24 cellular contexts compared by ENCODE assay signal in the genomic region with DNA sequence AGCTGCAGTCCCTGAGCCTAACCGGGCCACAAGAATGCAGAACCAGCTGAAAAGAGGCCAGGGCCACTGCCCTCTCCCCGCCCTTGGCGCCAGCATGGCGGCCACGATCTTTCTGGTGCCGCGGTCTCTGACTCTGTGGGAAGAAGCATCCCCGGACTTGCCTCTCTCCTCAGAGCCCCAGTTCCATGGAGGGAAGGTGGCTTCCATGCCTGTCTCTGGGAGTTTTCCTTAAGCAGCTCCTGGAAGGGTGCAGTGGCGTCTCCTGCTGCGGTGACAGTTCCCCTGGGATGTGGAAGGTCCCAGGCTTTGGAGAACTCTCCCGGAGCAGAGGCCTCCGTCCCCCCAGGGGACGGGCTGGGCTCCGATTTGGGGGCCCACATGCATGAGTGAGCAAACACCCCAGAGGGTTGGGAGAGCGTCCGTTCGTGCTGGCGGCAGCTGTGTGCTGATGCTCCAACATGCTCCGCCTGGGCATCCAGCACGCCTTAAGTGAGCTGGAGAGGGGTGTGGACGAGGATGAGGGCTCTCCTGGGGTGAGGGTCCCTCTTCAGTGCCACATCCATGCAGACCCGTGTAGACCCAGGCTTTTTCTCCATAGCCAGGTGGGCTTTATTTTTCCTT.
"Had no signal": no experiment of that assay in that cellular context is flagged by ENCODE, and none has a peak within 500 bp of the region (broad histone marks: within the 10 kb centered on the region; RNA-seq: fewer than 3 reads in every experiment).

No MANE protein-coding gene starts in this region.

- H3K27me3 ChIP-seq: right atrium auricular region, testis had no signal

- H3K36me3 Mint-ChIP-seq: activated naive CD4-positive, alpha-beta T cell treated with anti-CD3 and anti-CD28 coated beads, Interleukin-2, amount 50 U/mL, for 72 hours; mesothelial cell of epicardium; stimulated activated effector memory CD8-positive, alpha-beta T cell treated with anti-CD3 and anti-CD28 coated beads, Interleukin-12 subunit alpha, Interleukin-12 subunit beta, amount 100 ng/mL, for 72 hours; T-cell had no signal

- H3K9me3 Mint-ChIP-seq: activated B cell treated with CpG ODN at 0.5 μM for 24 hours; activated CD4-positive, alpha-beta T cell treated with anti-CD3 and anti-CD28 coated beads, Interleukin-2, amount 10 ng/mL, durations not matched to agents 7 days and 5 days; activated naive CD4-positive, alpha-beta T cell treated with anti-CD3 and anti-CD28 coated beads, Interleukin-2, amount 50 U/mL, for 72 hours; mesothelial cell of epicardium; nephron progenitor cell; stimulated activated effector memory CD8-positive, alpha-beta T cell treated with anti-CD3 and anti-CD28 coated beads, Interleukin-12 subunit alpha, Interleukin-12 subunit beta, amount 100 ng/mL, for 72 hours; T-cell had no signal

- H3K36me3 ChIP-seq: esophagus squamous epithelium, right atrium auricular region, stomach had no signal

- ATAC-seq: activated CD8-positive, alpha-beta T cell treated with anti-CD3 and anti-CD28 coated beads, Interleukin-2, amount 10 ng/mL, durations not matched to agents 7 days and 5 days; activated naive CD4-positive, alpha-beta T cell treated with anti-CD3 and anti-CD28 coated beads, Interleukin-2, amount 50 U/mL, for 72 hours; SK-N-SH treated with all-trans-retinoic acid at 6 μM for 48 hours; stimulated activated effector memory CD8-positive, alpha-beta T cell treated with anti-CD3 and anti-CD28 coated beads, Interleukin-12 subunit alpha, Interleukin-12 subunit beta, amount 100 ng/mL, for 72 hours; T-cell had no signal

- H3K4me3 Mint-ChIP-seq: activated B cell treated with CpG ODN at 0.5 μM for 24 hours; activated CD4-positive, alpha-beta T cell treated with anti-CD3 and anti-CD28 coated beads, Interleukin-2, amount 10 ng/mL, durations not matched to agents 7 days and 5 days; activated CD8-positive, alpha-beta T cell treated with anti-CD3 and anti-CD28 coated beads, Interleukin-2, amount 10 ng/mL, durations not matched to agents 7 days and 5 days; mesothelial cell of epicardium; nephron progenitor cell; stimulated activated effector memory CD8-positive, alpha-beta T cell treated with anti-CD3 and anti-CD28 coated beads, Interleukin-12 subunit alpha, Interleukin-12 subunit beta, amount 100 ng/mL, for 72 hours; T-cell had no signal

- H3K9me3 ChIP-seq: esophagus squamous epithelium, right atrium auricular region, stomach, testis had no signal

- H3K4me1 Mint-ChIP-seq: stimulated activated effector memory CD8-positive, alpha-beta T cell treated with anti-CD3 and anti-CD28 coated beads, Interleukin-12 subunit alpha, Interleukin-12 subunit beta, amount 100 ng/mL, for 72 hours had no signal

- DNase-seq: activated B cell treated with CpG ODN at 0.5 μM for 24 hours; activated CD4-positive, alpha-beta T cell treated with anti-CD3 and anti-CD28 coated beads, Interleukin-2, amount 10 ng/mL, durations not matched to agents 7 days and 5 days; activated CD8-positive, alpha-beta memory T cell treated with anti-CD3 and anti-CD28 coated beads, Interleukin-2, amount 50 U/mL, for 4 hours; activated CD8-positive, alpha-beta T cell treated with anti-CD3 and anti-CD28 coated beads, Interleukin-2, amount 10 ng/mL, durations not matched to agents 7 days and 5 days; activated gamma-delta T cell; activated T-cell treated with anti-CD3 and anti-CD28 coated beads, Interleukin-2, amount 50 U/mL, for 48 hours; amniotic stem cell; dermis blood vessel endothelial cell; effector memory CD4-positive, alpha-beta T cell; esophagus squamous epithelium; nephron progenitor cell; occipital lobe; small intestine; stimulated activated CD4-positive, alpha-beta T cell treated with anti-CD3 and anti-CD28 coated beads, Interleukin-4, amount 100 ng/mL, for 24 hours; stomach; T-cell; T-helper 9 cell; testis had no signal

- H3K4me1 ChIP-seq: right atrium auricular region, testis had no signal

- H3K27ac ChIP-seq: esophagus squamous epithelium, right atrium auricular region, stomach, testis had no signal

- H3K27me3 Mint-ChIP-seq: activated B cell treated with CpG ODN at 0.5 μM for 24 hours; activated CD4-positive, alpha-beta T cell treated with anti-CD3 and anti-CD28 coated beads, Interleukin-2, amount 10 ng/mL, durations not matched to agents 7 days and 5 days had no signal

- H3K27ac Mint-ChIP-seq: activated B cell treated with CpG ODN at 0.5 μM for 24 hours; activated CD4-positive, alpha-beta T cell treated with anti-CD3 and anti-CD28 coated beads, Interleukin-2, amount 10 ng/mL, durations not matched to agents 7 days and 5 days; activated CD8-positive, alpha-beta T cell treated with anti-CD3 and anti-CD28 coated beads, Interleukin-2, amount 10 ng/mL, durations not matched to agents 7 days and 5 days; activated naive CD4-positive, alpha-beta T cell treated with anti-CD3 and anti-CD28 coated beads, Interleukin-2, amount 50 U/mL, for 72 hours; mesothelial cell of epicardium; nephron progenitor cell; progenitor cell of endocrine pancreas; stimulated activated effector memory CD8-positive, alpha-beta T cell treated with anti-CD3 and anti-CD28 coated beads, Interleukin-12 subunit alpha, Interleukin-12 subunit beta, amount 100 ng/mL, for 72 hours; T-cell had no signal

- H3K4me3 ChIP-seq: esophagus squamous epithelium, right atrium auricular region, stomach, testis had no signal
